In genomic region chr16:67546761-67547422, GRCh38 we compare ENCODE assay signal across 1 cellular context.
TF ChIP-seq lines count a peak whose summit lies in the region.

No MANE protein-coding gene starts in this region.

TF ChIP-seq in GM23338, 12 proteins besides CTCF, POLR2A, EP300 and RAD21:
- TF ChIP-seq EZH2 (IDR thresholded peaks at IDR 0.05; ENCODE audit: low read depth, unreplicated experiment) (no peak), ZNF114 (CRISPR knock-in tag; IDR thresholded peaks at IDR 0.05) (no peak), STAT1 (IDR thresholded peaks at IDR 0.05; ENCODE audit: unreplicated experiment) (no peak), EZH2phosphoT487 (IDR thresholded peaks at IDR 0.05; ENCODE audit: unreplicated experiment) (no peak)
